15 cellular contexts compared by ENCODE assay signal in genomic region chr3:119899178-119899511, GRCh38.
DNase-seq lines count a peak whose midpoint lies in the region; ATAC-seq, FAIRE-seq and TF ChIP-seq lines count a peak whose summit lies in the region.
"Had no signal": no experiment of that assay in that cellular context is flagged by ENCODE, and none has a peak within 500 bp of the region (broad histone marks: within the 10 kb centered on the region; RNA-seq: fewer than 3 reads in every experiment).

No MANE protein-coding gene starts in this region.

- H3K4me3 Mint-ChIP-seq in activated CD4-positive, alpha-beta T cell treated with anti-CD3 and anti-CD28 coated beads for 36 hours, result no peak overlapping the region
- H3K4me3 Mint-ChIP-seq in activated T-helper 17 cell treated with anti-CD3 and anti-CD28 coated beads, Interleukin-2, amount 50 U/mL, for 72 hours, result no peak overlapping the region

- peak; percentile 51 for ATAC-seq in activated CD4-positive, alpha-beta T cell treated with anti-CD3 and anti-CD28 coated beads for 36 hours
- peak; percentile 23 for ATAC-seq in activated T-helper 17 cell treated with anti-CD3 and anti-CD28 coated beads, Interleukin-2, amount 50 U/mL, for 72 hours (replicated peaks)
- ATAC-seq in stimulated activated naive CD8-positive, alpha-beta T cell treated with anti-CD3 and anti-CD28 coated beads, Interleukin-15, Interleukin-2, amounts not matched to agents 100 U/mL and 50 U/mL, for 24 hours, result peak; percentile 69
- no peak for ATAC-seq in pancreas

- H3K9me3 ChIP-seq in pancreas, result no peaks in the 10 kb centered on the region
- H3K9me3 ChIP-seq: BLaER1, Caco-2 had no signal

- H3K27ac ChIP-seq in pancreas, result no peak overlapping the region
- H3K27ac ChIP-seq: 22Rv1, BLaER1, HL-60 had no signal

- no peaks in the 10 kb centered on the region for H3K36me3 ChIP-seq in pancreas

- H3K4me1 Mint-ChIP-seq in activated CD4-positive, alpha-beta T cell treated with anti-CD3 and anti-CD28 coated beads for 36 hours, result peaks cover 11% of the 10 kb centered on the region
- no peaks in the 10 kb centered on the region for H3K4me1 Mint-ChIP-seq in activated T-helper 17 cell treated with anti-CD3 and anti-CD28 coated beads, Interleukin-2, amount 50 U/mL, for 72 hours
- H3K4me1 Mint-ChIP-seq: CD8-positive, alpha-beta memory T cell had no signal

- H3K9me3 Mint-ChIP-seq in activated CD4-positive, alpha-beta T cell treated with anti-CD3 and anti-CD28 coated beads for 36 hours (ENCODE audit: low read depth), result no peaks in the 10 kb centered on the region
- H3K9me3 Mint-ChIP-seq in activated T-helper 17 cell treated with anti-CD3 and anti-CD28 coated beads, Interleukin-2, amount 50 U/mL, for 72 hours, result no peaks in the 10 kb centered on the region
- H3K9me3 Mint-ChIP-seq: CD8-positive, alpha-beta memory T cell had no signal

- peaks cover 9% of the 10 kb centered on the region for H3K36me3 Mint-ChIP-seq in activated CD4-positive, alpha-beta T cell treated with anti-CD3 and anti-CD28 coated beads for 36 hours (ENCODE audit: low read depth)
- peaks cover 50% of the 10 kb centered on the region for H3K36me3 Mint-ChIP-seq in activated T-helper 17 cell treated with anti-CD3 and anti-CD28 coated beads, Interleukin-2, amount 50 U/mL, for 72 hours (ENCODE audit: low read depth)

- H3K27ac Mint-ChIP-seq in activated CD4-positive, alpha-beta T cell treated with anti-CD3 and anti-CD28 coated beads for 36 hours, result no peak overlapping the region
- H3K27ac Mint-ChIP-seq in activated T-helper 17 cell treated with anti-CD3 and anti-CD28 coated beads, Interleukin-2, amount 50 U/mL, for 72 hours, result no peak overlapping the region

- H3K4me3 ChIP-seq in pancreas, result no peak overlapping the region
- H3K4me3 ChIP-seq: BLaER1 had no signal

- DNase-seq in activated CD4-positive, alpha-beta T cell treated with anti-CD3 and anti-CD28 coated beads for 36 hours, result no peak
- no peak for DNase-seq in activated CD4-positive, alpha-beta T cell treated with anti-CD3 and anti-CD28 coated beads, Interleukin-2, amount 50 U/mL, for 4 hours
- no peak for DNase-seq in GM12891 (ENCODE audit: insufficient read length, low spot score)
- DNase-seq in stimulated activated naive CD8-positive, alpha-beta T cell treated with anti-CD3 and anti-CD28 coated beads, Interleukin-15, Interleukin-2, amounts not matched to agents 100 U/mL and 50 U/mL, for 24 hours, result no peak
- DNase-seq in glomerular visceral epithelial cell (ENCODE audit: extremely low spot score), result no peak
- DNase-seq in pancreas, result no peak
- DNase-seq: Caco-2; CD8-positive, alpha-beta memory T cell; DND-41; GDM1 had no signal

- no peaks in the 10 kb centered on the region for H3K27me3 Mint-ChIP-seq in activated CD4-positive, alpha-beta T cell treated with anti-CD3 and anti-CD28 coated beads for 36 hours
- H3K27me3 Mint-ChIP-seq in activated T-helper 17 cell treated with anti-CD3 and anti-CD28 coated beads, Interleukin-2, amount 50 U/mL, for 72 hours, result no peaks in the 10 kb centered on the region
- H3K27me3 Mint-ChIP-seq: CD8-positive, alpha-beta memory T cell had no signal

- CTCF ChIA-PET in activated CD4-positive, alpha-beta T cell treated with anti-CD3 and anti-CD28 coated beads for 36 hours (lab: Charles Lee), result no interaction called here

- TF ChIP-seq CTCF in pancreas (IDR thresholded peaks at IDR 0.05), result no peak

- H3K4me1 ChIP-seq in pancreas, result no peaks in the 10 kb centered on the region
- H3K4me1 ChIP-seq: BLaER1, Caco-2 had no signal

- no peaks in the 10 kb centered on the region for H3K27me3 ChIP-seq in pancreas
- H3K27me3 ChIP-seq: BLaER1 had no signal

- 96% methylated on average over 1 of the region's 1 CpG for WGBS in pancreas, 2 donors

- TF ChIP-seq POLR2A in GM12891 (IDR thresholded peaks at IDR 0.05; ENCODE audit: low read depth, low read length), result no peak

- FAIRE-seq in GM12891 (lab: Jason Lieb, UNC) (peak; percentile 5), pancreas (lab: Jason Lieb, UNC) (no peak)
- FAIRE-seq: GM19239 had no signal

- POLR2A ChIA-PET in activated CD4-positive, alpha-beta T cell treated with anti-CD3 and anti-CD28 coated beads for 36 hours (lab: Charles Lee), result no interaction called here

- intact Hi-C loops in activated CD4-positive, alpha-beta T cell treated with anti-CD3 and anti-CD28 coated beads for 36 hours (cut with DNase I, micrococcal nuclease), result no loop called here
- intact Hi-C loops in pancreas (cut with DNase I), result no loop called here

TF ChIP-seq in GM12891, 5 proteins besides CTCF, POLR2A, EP300 and RAD21:
- TF ChIP-seq SPI1 (IDR thresholded peaks at IDR 0.05; ENCODE audit: low read depth, low read length), result no peak
- no peak for TF ChIP-seq PAX5 (IDR thresholded peaks at IDR 0.05; ENCODE audit: insufficient read depth, low read length, severe bottlenecking)
- no peak for TF ChIP-seq POLR2AphosphoS5 (IDR thresholded peaks at IDR 0.05; ENCODE audit: low read depth, low read length)
- TF ChIP-seq TAF1 (IDR thresholded peaks at IDR 0.05; ENCODE audit: low read depth, low read length), result no peak
- no peak for TF ChIP-seq POU2F2 (IDR thresholded peaks at IDR 0.05; ENCODE audit: low read depth, low read length)
TF ChIP-seq in GM12891: peak in this region for 0.

Comparison
In these comparisons a context has a peak if more than half of its experiments do, and no peak if none do; other contexts are left out.
1. ATAC-seq: peak in activated CD4-positive, alpha-beta T cell treated with anti-CD3 and anti-CD28 coated beads for 36 hours (single experiment), activated T-helper 17 cell treated with anti-CD3 and anti-CD28 coated beads, Interleukin-2, amount 50 U/mL, for 72 hours (single experiment) and stimulated activated naive CD8-positive, alpha-beta T cell treated with anti-CD3 and anti-CD28 coated beads, Interleukin-15, Interleukin-2, amounts not matched to agents 100 U/mL and 50 U/mL, for 24 hours (single experiment); none in pancreas (0 of 4).